In the genomic region with DNA sequence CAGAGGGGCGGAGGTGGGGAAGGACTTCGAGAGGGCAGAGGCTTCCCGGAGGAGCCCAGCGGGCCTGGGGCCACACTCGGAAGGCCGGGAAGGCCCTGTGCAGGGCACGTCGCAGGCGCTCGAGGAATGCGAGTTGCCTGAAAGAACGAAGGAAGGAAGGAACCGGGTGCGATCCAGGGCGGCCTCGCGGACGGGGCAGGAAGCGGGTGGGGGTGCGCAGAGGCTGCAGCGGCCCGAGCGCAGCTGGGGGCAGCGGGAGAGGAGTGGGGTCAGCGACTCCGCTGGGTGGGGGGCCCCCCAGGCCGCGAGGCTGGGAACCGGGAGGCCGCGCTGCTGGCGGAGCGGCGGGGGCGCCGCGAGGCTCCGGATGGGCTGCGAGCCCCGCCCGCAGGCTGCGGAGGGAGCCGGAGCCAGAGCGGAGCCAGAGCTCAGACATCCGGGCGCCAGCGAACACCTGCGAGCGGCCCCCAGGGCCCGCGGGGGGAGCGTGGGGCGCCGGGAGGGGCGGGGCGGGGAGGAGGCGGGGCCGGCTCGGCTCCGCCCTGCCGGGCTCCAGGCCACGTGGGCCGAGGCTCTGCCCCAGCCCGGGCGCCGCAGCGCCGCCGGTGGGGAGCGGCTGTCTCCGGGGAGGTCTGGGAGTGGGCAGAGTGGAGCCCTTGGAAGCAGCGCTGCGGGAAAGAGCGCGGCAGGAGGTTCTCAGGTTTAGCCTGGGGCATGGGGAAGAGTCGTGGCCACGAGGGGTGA, we compare ENCODE assay signal across 1 cellular context.
TF ChIP-seq lines count a peak whose summit lies in the region.

No MANE protein-coding gene starts in this region.

TF ChIP-seq in HepG2, 621 proteins besides CTCF, POLR2A, EP300 and RAD21 (continued from another document and continues in another):
- TF ChIP-seq, protein P1, sequence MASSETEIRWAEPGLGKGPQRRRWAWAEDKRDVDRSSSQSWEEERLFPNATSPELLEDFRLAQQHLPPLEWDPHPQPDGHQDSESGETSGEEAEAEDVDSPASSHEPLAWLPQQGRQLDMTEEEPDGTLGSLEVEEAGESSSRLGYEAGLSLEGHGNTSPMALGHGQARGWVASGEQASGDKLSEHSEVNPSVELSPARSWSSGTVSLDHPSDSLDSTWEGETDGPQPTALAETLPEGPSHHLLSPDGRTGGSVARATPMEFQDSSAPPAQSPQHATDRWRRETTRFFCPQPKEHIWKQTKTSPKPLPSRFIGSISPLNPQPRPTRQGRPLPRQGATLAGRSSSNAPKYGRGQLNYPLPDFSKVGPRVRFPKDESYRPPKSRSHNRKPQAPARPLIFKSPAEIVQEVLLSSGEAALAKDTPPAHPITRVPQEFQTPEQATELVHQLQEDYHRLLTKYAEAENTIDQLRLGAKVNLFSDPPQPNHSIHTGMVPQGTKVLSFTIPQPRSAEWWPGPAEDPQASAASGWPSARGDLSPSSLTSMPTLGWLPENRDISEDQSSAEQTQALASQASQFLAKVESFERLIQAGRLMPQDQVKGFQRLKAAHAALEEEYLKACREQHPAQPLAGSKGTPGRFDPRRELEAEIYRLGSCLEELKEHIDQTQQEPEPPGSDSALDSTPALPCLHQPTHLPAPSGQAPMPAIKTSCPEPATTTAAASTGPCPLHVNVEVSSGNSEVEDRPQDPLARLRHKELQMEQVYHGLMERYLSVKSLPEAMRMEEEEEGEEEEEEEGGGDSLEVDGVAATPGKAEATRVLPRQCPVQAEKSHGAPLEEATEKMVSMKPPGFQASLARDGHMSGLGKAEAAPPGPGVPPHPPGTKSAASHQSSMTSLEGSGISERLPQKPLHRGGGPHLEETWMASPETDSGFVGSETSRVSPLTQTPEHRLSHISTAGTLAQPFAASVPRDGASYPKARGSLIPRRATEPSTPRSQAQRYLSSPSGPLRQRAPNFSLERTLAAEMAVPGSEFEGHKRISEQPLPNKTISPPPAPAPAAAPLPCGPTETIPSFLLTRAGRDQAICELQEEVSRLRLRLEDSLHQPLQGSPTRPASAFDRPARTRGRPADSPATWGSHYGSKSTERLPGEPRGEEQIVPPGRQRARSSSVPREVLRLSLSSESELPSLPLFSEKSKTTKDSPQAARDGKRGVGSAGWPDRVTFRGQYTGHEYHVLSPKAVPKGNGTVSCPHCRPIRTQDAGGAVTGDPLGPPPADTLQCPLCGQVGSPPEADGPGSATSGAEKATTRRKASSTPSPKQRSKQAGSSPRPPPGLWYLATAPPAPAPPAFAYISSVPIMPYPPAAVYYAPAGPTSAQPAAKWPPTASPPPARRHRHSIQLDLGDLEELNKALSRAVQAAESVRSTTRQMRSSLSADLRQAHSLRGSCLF (CRISPR knock-in tag; IDR thresholded peaks at IDR 0.05; ENCODE audit: borderline replicate concordance) = no peak
- TF ChIP-seq BORCS8-MEF2B (CRISPR knock-in tag; IDR thresholded peaks at IDR 0.05) = peak; percentile 30; the same call in 1 of the 2 replicates
- TF ChIP-seq HOXA7 (CRISPR knock-in tag; IDR thresholded peaks at IDR 0.05) = no peak
- TF ChIP-seq, protein P2, sequence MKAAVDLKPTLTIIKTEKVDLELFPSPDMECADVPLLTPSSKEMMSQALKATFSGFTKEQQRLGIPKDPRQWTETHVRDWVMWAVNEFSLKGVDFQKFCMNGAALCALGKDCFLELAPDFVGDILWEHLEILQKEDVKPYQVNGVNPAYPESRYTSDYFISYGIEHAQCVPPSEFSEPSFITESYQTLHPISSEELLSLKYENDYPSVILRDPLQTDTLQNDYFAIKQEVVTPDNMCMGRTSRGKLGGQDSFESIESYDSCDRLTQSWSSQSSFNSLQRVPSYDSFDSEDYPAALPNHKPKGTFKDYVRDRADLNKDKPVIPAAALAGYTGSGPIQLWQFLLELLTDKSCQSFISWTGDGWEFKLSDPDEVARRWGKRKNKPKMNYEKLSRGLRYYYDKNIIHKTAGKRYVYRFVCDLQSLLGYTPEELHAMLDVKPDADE (CRISPR knock-in tag; IDR thresholded peaks at IDR 0.05) = no peak
- TF ChIP-seq, protein P3, sequence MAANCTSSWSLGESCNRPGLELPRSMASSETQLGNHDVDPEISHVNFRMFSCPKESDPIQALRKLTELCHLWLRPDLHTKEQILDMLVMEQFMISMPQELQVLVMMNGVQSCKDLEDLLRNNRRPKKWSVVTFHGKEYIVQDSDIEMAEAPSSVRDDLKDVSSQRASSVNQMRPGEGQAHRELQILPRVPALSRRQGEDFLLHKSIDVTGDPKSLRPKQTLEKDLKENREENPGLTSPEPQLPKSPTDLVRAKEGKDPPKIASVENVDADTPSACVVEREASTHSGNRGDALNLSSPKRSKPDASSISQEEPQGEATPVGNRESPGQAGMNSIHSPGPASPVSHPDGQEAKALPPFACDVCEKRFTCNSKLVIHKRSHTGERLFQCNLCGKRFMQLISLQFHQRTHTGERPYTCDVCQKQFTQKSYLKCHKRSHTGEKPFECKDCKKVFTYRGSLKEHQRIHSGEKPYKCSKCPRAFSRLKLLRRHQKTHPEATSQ (CRISPR knock-in tag; IDR thresholded peaks at IDR 0.05; ENCODE audit: borderline replicate concordance) = no peak
- TF ChIP-seq IRX3 (CRISPR knock-in tag; IDR thresholded peaks at IDR 0.05; ENCODE audit: borderline replicate concordance, low read depth) = peak; percentile 31; the same call in 1 of the 2 replicates
- TF ChIP-seq HMG20B (CRISPR knock-in tag; conservative IDR thresholded peaks at IDR 0.05) = no peak
- TF ChIP-seq, protein P4, sequence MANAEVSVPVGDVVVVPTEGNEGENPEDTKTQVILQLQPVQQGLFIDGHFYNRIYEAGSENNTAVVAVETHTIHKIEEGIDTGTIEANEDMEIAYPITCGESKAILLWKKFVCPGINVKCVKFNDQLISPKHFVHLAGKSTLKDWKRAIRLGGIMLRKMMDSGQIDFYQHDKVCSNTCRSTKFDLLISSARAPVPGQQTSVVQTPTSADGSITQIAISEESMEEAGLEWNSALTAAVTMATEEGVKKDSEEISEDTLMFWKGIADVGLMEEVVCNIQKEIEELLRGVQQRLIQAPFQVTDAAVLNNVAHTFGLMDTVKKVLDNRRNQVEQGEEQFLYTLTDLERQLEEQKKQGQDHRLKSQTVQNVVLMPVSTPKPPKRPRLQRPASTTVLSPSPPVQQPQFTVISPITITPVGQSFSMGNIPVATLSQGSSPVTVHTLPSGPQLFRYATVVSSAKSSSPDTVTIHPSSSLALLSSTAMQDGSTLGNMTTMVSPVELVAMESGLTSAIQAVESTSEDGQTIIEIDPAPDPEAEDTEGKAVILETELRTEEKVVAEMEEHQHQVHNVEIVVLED (CRISPR knock-in tag; IDR thresholded peaks at IDR 0.05; ENCODE audit: borderline replicate concordance) = no peak
- TF ChIP-seq, protein P5, sequence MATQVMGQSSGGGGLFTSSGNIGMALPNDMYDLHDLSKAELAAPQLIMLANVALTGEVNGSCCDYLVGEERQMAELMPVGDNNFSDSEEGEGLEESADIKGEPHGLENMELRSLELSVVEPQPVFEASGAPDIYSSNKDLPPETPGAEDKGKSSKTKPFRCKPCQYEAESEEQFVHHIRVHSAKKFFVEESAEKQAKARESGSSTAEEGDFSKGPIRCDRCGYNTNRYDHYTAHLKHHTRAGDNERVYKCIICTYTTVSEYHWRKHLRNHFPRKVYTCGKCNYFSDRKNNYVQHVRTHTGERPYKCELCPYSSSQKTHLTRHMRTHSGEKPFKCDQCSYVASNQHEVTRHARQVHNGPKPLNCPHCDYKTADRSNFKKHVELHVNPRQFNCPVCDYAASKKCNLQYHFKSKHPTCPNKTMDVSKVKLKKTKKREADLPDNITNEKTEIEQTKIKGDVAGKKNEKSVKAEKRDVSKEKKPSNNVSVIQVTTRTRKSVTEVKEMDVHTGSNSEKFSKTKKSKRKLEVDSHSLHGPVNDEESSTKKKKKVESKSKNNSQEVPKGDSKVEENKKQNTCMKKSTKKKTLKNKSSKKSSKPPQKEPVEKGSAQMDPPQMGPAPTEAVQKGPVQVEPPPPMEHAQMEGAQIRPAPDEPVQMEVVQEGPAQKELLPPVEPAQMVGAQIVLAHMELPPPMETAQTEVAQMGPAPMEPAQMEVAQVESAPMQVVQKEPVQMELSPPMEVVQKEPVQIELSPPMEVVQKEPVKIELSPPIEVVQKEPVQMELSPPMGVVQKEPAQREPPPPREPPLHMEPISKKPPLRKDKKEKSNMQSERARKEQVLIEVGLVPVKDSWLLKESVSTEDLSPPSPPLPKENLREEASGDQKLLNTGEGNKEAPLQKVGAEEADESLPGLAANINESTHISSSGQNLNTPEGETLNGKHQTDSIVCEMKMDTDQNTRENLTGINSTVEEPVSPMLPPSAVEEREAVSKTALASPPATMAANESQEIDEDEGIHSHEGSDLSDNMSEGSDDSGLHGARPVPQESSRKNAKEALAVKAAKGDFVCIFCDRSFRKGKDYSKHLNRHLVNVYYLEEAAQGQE (IDR thresholded peaks at IDR 0.05; ENCODE audit: borderline replicate concordance in 1 of 2, low read depth in 1 of 2, low read length in 2 of 2) = no peak
- peak; percentile 56 for TF ChIP-seq ZBTB7B (CRISPR knock-in tag; IDR thresholded peaks at IDR 0.05)
- no peak for TF ChIP-seq AKAP8 (CRISPR knock-in tag; IDR thresholded peaks at IDR 0.05)
- TF ChIP-seq ZNF790 (CRISPR knock-in tag; IDR thresholded peaks at IDR 0.05; ENCODE audit: borderline replicate concordance) = no peak
- TF ChIP-seq ZNF564 (CRISPR knock-in tag; IDR thresholded peaks at IDR 0.05) = no peak
- TF ChIP-seq ZKSCAN1 (IDR thresholded peaks at IDR 0.05; ENCODE audit: low read length) = no peak
- peak; percentile 47; the same call in 1 of the 2 replicates for TF ChIP-seq TARDBP (CRISPR knock-in tag; IDR thresholded peaks at IDR 0.05)
- TF ChIP-seq ZNF484 (CRISPR knock-in tag; IDR thresholded peaks at IDR 0.05; ENCODE audit: borderline replicate concordance, low read depth) = no peak
- no peak for TF ChIP-seq EHMT2 (IDR thresholded peaks at IDR 0.05; ENCODE audit: borderline replicate concordance, low read depth, low read length)
- TF ChIP-seq TBX3 (IDR thresholded peaks at IDR 0.05; ENCODE audit: borderline replicate concordance) = no peak
- no peak; the same call in 1 of the 2 replicates for TF ChIP-seq NR2F6 (IDR thresholded peaks at IDR 0.05)
- TF ChIP-seq NR2F6 (CRISPR knock-in tag; IDR thresholded peaks at IDR 0.05) = peak; percentile 33; the same call in 1 of the 2 replicates
- TF ChIP-seq, protein P6, sequence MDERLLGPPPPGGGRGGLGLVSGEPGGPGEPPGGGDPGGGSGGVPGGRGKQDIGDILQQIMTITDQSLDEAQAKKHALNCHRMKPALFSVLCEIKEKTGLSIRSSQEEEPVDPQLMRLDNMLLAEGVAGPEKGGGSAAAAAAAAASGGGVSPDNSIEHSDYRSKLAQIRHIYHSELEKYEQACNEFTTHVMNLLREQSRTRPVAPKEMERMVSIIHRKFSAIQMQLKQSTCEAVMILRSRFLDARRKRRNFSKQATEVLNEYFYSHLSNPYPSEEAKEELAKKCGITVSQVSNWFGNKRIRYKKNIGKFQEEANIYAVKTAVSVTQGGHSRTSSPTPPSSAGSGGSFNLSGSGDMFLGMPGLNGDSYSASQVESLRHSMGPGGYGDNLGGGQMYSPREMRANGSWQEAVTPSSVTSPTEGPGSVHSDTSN (CRISPR knock-in tag; IDR thresholded peaks at IDR 0.05) = no peak
- TF ChIP-seq SNAPC2 (CRISPR knock-in tag; IDR thresholded peaks at IDR 0.05) = 0 out of 2 replicates have a peak, but pooled peaks have one; percentile 36
- TF ChIP-seq SP5 (CRISPR knock-in tag; IDR thresholded peaks at IDR 0.05; ENCODE audit: borderline replicate concordance, low read depth) = no peak
- TF ChIP-seq ZNF607 (CRISPR knock-in tag; IDR thresholded peaks at IDR 0.05; ENCODE audit: borderline replicate concordance) = no peak
- TF ChIP-seq KDM6A (CRISPR knock-in tag; IDR thresholded peaks at IDR 0.05; ENCODE audit: low read depth) = no peak
- TF ChIP-seq PLRG1 (conservative IDR thresholded peaks at IDR 0.05) = no peak
- TF ChIP-seq, protein P7, sequence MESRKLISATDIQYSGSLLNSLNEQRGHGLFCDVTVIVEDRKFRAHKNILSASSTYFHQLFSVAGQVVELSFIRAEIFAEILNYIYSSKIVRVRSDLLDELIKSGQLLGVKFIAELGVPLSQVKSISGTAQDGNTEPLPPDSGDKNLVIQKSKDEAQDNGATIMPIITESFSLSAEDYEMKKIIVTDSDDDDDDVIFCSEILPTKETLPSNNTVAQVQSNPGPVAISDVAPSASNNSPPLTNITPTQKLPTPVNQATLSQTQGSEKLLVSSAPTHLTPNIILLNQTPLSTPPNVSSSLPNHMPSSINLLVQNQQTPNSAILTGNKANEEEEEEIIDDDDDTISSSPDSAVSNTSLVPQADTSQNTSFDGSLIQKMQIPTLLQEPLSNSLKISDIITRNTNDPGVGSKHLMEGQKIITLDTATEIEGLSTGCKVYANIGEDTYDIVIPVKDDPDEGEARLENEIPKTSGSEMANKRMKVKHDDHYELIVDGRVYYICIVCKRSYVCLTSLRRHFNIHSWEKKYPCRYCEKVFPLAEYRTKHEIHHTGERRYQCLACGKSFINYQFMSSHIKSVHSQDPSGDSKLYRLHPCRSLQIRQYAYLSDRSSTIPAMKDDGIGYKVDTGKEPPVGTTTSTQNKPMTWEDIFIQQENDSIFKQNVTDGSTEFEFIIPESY (CRISPR knock-in tag; IDR thresholded peaks at IDR 0.05) = no peak
- TF ChIP-seq CEBPB (IDR thresholded peaks at IDR 0.05; ENCODE audit: borderline replicate concordance, low read depth, low read length) = no peak
- peak; percentile 77; the same call in 1 of the 2 replicates for TF ChIP-seq ZNF709 (CRISPR knock-in tag; IDR thresholded peaks at IDR 0.05)
- TF ChIP-seq ZNF777 (CRISPR knock-in tag; IDR thresholded peaks at IDR 0.05) = no peak
